In genomic region chr1:174584071-174584470, GRCh38 we compare ENCODE assay signal across 21 cellular contexts.
"Had no signal": no experiment of that assay in that cellular context is flagged by ENCODE, and none has a peak within 500 bp of the region (broad histone marks: within the 10 kb centered on the region; RNA-seq: fewer than 3 reads in every experiment).

No MANE protein-coding gene starts in this region.

- H3K27ac ChIP-seq: left ventricle myocardium inferior, ovary, spleen, suprapubic skin, thoracic aorta, tibial artery, upper lobe of right lung had no signal

- H3K27me3 ChIP-seq: ovary, spleen, suprapubic skin, tibial artery, upper lobe of right lung had no signal

- H3K36me3 ChIP-seq: ovary, suprapubic skin, thoracic aorta, upper lobe of right lung had no signal

- H3K4me3 ChIP-seq: left ventricle myocardium inferior, lung, mucosa of descending colon, ovary, spleen, suprapubic skin, thoracic aorta, tibial artery, upper lobe of right lung had no signal

- H3K9me3 ChIP-seq: ovary, thoracic aorta had no signal

- H3K4me1 ChIP-seq: left ventricle myocardium inferior, spleen, suprapubic skin, tibial artery, upper lobe of right lung had no signal

- DNase-seq: hypothalamus; immature natural killer cell; kidney; left ventricle myocardium inferior; midbrain; mucosa of descending colon; naive thymus-derived CD4-positive, alpha-beta T cell; ovary; right cardiac atrium; small intestine; spleen; stimulated activated CD4-positive, alpha-beta T cell treated with anti-CD3 and anti-CD28 coated beads, Interleukin-4, amount 100 ng/mL, for 24 hours; stimulated activated naive CD4-positive, alpha-beta T cell; tibial artery; upper lobe of right lung had no signal

- ATAC-seq: mucosa of descending colon; naive thymus-derived CD4-positive, alpha-beta T cell; natural killer cell treated with Interleukin-12 subunit alpha and Interleukin-12 subunit beta and Interleukin-15 and Interleukin-18, amount 100 ng/mL, for 72 hours; right cardiac atrium; sciatic nerve; stimulated activated effector memory CD8-positive, alpha-beta T cell treated with anti-CD3 and anti-CD28 coated beads, Interleukin-12 subunit alpha, Interleukin-12 subunit beta, amount 100 ng/mL, for 72 hours; upper lobe of right lung had no signal
